12 cellular contexts compared by ENCODE assay signal in genomic region chr4:82515705-82516104, GRCh38. TPM values are rescaled to one million over a fixed set of nuclear protein-coding genes. Genes with fewer than 3 reads are reported as not detected.
A peak's percentile ranks its signal among the peaks of the same experiment; 100 is the strongest.
DNase-seq lines count a peak whose midpoint lies in the region; FAIRE-seq and TF ChIP-seq lines count a peak whose summit lies in the region.
"Had no signal": no experiment of that assay in that cellular context is flagged by ENCODE, and none has a peak within 500 bp of the region (broad histone marks: within the 10 kb centered on the region; RNA-seq: fewer than 3 reads in every experiment).

No MANE protein-coding gene starts in this region.

- intact Hi-C loops in testis (cut with DNase I; ENCODE audit: low total_unique reads), result no loop called here
- intact Hi-C loops in activated T-helper 1 cell treated with anti-CD3 and anti-CD28 coated beads, Interleukin-12 subunit alpha, Interleukin-12 subunit beta, Interleukin-2, Interleukin-4 antibody, amounts not matched to agents 30 ng/mL and 10 ng/mL and 1 ng/mL, durations not matched to agents 14 hours and 24 hours and 36 hours (cut with micrococcal nuclease), result no loop called here
- intact Hi-C loops in activated T-helper 2 cell treated with anti-CD3 and anti-CD28 coated beads, Interferon-gamma antibody, Interleukin-2, Interleukin-4, amounts not matched to agents 10 μg/mL and 5 μg/mL and 100 μg/mL, durations not matched to agents 14 hours and 24 hours and 36 hours (cut with micrococcal nuclease), result no loop called here

- TF ChIP-seq POLR2A in testis (IDR thresholded peaks at IDR 0.05), result no peak

- no peaks in the 10 kb centered on the region for H3K9me3 Mint-ChIP-seq in activated T-helper 1 cell treated with anti-CD3 and anti-CD28 coated beads, Interleukin-12 subunit alpha, Interleukin-12 subunit beta, Interleukin-2, Interleukin-4 antibody, amounts not matched to agents 30 ng/mL and 10 ng/mL and 1 ng/mL, durations not matched to agents 14 hours and 24 hours and 36 hours
- H3K9me3 Mint-ChIP-seq in activated T-helper 2 cell treated with anti-CD3 and anti-CD28 coated beads, Interferon-gamma antibody, Interleukin-2, Interleukin-4, amounts not matched to agents 10 μg/mL and 5 μg/mL and 100 μg/mL, durations not matched to agents 14 hours and 24 hours and 36 hours, result no peaks in the 10 kb centered on the region
- H3K9me3 Mint-ChIP-seq: dendritic cell treated with granulocyte-macrophage colony-stimulating factor and Interleukin-4, amounts not matched to agents 40 ng/mL and 50 ng/mL, for 4 days had no signal

- H3K36me3 ChIP-seq in bronchial epithelial cell (ENCODE audit: control insufficient read depth, insufficient read depth, low read length), result no peaks in the 10 kb centered on the region
- no peaks in the 10 kb centered on the region for H3K36me3 ChIP-seq in testis (ENCODE audit: low read depth, missing control alignments)

- H3K4me1 ChIP-seq in testis, result no peaks in the 10 kb centered on the region

- 55 to 65% methylated on average over 3 of the region's 3 CpGs for WGBS in testis, 2 donors

- H3K27me3 ChIP-seq in bronchial epithelial cell (ENCODE audit: control insufficient read depth, insufficient read depth, low read length) (peaks cover 2% of the 10 kb centered on the region), testis (no peaks in the 10 kb centered on the region)

- H3K27ac ChIP-seq in testis, result peak overlapping the region in 1 of 2 donors; percentile 36
- H3K27ac ChIP-seq: A549 had no signal

- no peaks in the 10 kb centered on the region for H3K4me1 Mint-ChIP-seq in activated T-helper 1 cell treated with anti-CD3 and anti-CD28 coated beads, Interleukin-12 subunit alpha, Interleukin-12 subunit beta, Interleukin-2, Interleukin-4 antibody, amounts not matched to agents 30 ng/mL and 10 ng/mL and 1 ng/mL, durations not matched to agents 14 hours and 24 hours and 36 hours (ENCODE audit: low read depth)
- no peaks in the 10 kb centered on the region for H3K4me1 Mint-ChIP-seq in activated T-helper 2 cell treated with anti-CD3 and anti-CD28 coated beads, Interferon-gamma antibody, Interleukin-2, Interleukin-4, amounts not matched to agents 10 μg/mL and 5 μg/mL and 100 μg/mL, durations not matched to agents 14 hours and 24 hours and 36 hours (ENCODE audit: low read depth)
- H3K4me1 Mint-ChIP-seq: naive thymus-derived CD4-positive, alpha-beta T cell had no signal

- no peak for FAIRE-seq in bronchial epithelial cell (lab: Jason Lieb, UNC)
- FAIRE-seq: A549 had no signal

- peak; percentile 14 to 44 for DNase-seq in NCI-H2081 (lab: John Stamatoyannopoulos, UW)
- no peak for DNase-seq in NCI-H2081 treated with DMSO at 0.1 percent for 48 hours (lab: John Stamatoyannopoulos, UW)
- peak; percentile 30 for DNase-seq in bronchial epithelial cell (ENCODE audit: low read depth)
- DNase-seq in inferior parietal cortex (ENCODE audit: extremely low spot score), result peak; percentile 77
- peak; percentile 39 for DNase-seq in testis
- no peak for DNase-seq in activated T-helper 1 cell treated with anti-CD3 and anti-CD28 coated beads, Interleukin-12 subunit alpha, Interleukin-12 subunit beta, Interleukin-2, Interleukin-4 antibody, amounts not matched to agents 30 ng/mL and 10 ng/mL and 1 ng/mL, durations not matched to agents 14 hours and 24 hours and 36 hours (ENCODE audit: low spot score)
- no peak for DNase-seq in NCI-H187 (lab: John Stamatoyannopoulos, UW)
- DNase-seq in activated T-helper 2 cell treated with anti-CD3 and anti-CD28 coated beads, Interferon-gamma antibody, Interleukin-2, Interleukin-4, amounts not matched to agents 10 μg/mL and 5 μg/mL and 100 μg/mL, durations not matched to agents 14 hours and 24 hours and 36 hours (ENCODE audit: low spot score), result no peak
- DNase-seq: naive thymus-derived CD4-positive, alpha-beta T cell; NCI-H1694 treated with DMSO at 0.1 percent for 48 hours had no signal

- H3K36me3 Mint-ChIP-seq in activated T-helper 1 cell treated with anti-CD3 and anti-CD28 coated beads, Interleukin-12 subunit alpha, Interleukin-12 subunit beta, Interleukin-2, Interleukin-4 antibody, amounts not matched to agents 30 ng/mL and 10 ng/mL and 1 ng/mL, durations not matched to agents 14 hours and 24 hours and 36 hours (ENCODE audit: low read depth), result no peaks in the 10 kb centered on the region
- H3K36me3 Mint-ChIP-seq in activated T-helper 2 cell treated with anti-CD3 and anti-CD28 coated beads, Interferon-gamma antibody, Interleukin-2, Interleukin-4, amounts not matched to agents 10 μg/mL and 5 μg/mL and 100 μg/mL, durations not matched to agents 14 hours and 24 hours and 36 hours (ENCODE audit: low read depth), result no peaks in the 10 kb centered on the region

- H3K4me3 ChIP-seq in bronchial epithelial cell (ENCODE audit: low read depth, low read length), result no peak overlapping the region
- no peak overlapping the region for H3K4me3 ChIP-seq in testis
- H3K4me3 ChIP-seq: A549 had no signal

- TF ChIP-seq CTCF in bronchial epithelial cell (IDR thresholded peaks at IDR 0.05; ENCODE audit: insufficient read depth, low read length, severe bottlenecking), result no peak
- no peak for TF ChIP-seq CTCF in testis (IDR thresholded peaks at IDR 0.05)

- H3K27me3 Mint-ChIP-seq in activated T-helper 1 cell treated with anti-CD3 and anti-CD28 coated beads, Interleukin-12 subunit alpha, Interleukin-12 subunit beta, Interleukin-2, Interleukin-4 antibody, amounts not matched to agents 30 ng/mL and 10 ng/mL and 1 ng/mL, durations not matched to agents 14 hours and 24 hours and 36 hours (ENCODE audit: insufficient read depth), result peaks cover 6% of the 10 kb centered on the region
- H3K27me3 Mint-ChIP-seq in activated T-helper 2 cell treated with anti-CD3 and anti-CD28 coated beads, Interferon-gamma antibody, Interleukin-2, Interleukin-4, amounts not matched to agents 10 μg/mL and 5 μg/mL and 100 μg/mL, durations not matched to agents 14 hours and 24 hours and 36 hours (ENCODE audit: low read depth), result peaks cover 7% of the 10 kb centered on the region
- H3K27me3 Mint-ChIP-seq: dendritic cell treated with granulocyte-macrophage colony-stimulating factor and Interleukin-4, amounts not matched to agents 40 ng/mL and 50 ng/mL, for 4 days had no signal

- no peak overlapping the region for H3K4me3 Mint-ChIP-seq in activated T-helper 1 cell treated with anti-CD3 and anti-CD28 coated beads, Interleukin-12 subunit alpha, Interleukin-12 subunit beta, Interleukin-2, Interleukin-4 antibody, amounts not matched to agents 30 ng/mL and 10 ng/mL and 1 ng/mL, durations not matched to agents 14 hours and 24 hours and 36 hours
- H3K4me3 Mint-ChIP-seq in activated T-helper 2 cell treated with anti-CD3 and anti-CD28 coated beads, Interferon-gamma antibody, Interleukin-2, Interleukin-4, amounts not matched to agents 10 μg/mL and 5 μg/mL and 100 μg/mL, durations not matched to agents 14 hours and 24 hours and 36 hours (ENCODE audit: low read depth), result no peak overlapping the region
- H3K4me3 Mint-ChIP-seq: dendritic cell treated with granulocyte-macrophage colony-stimulating factor and Interleukin-4, amounts not matched to agents 40 ng/mL and 50 ng/mL, for 4 days; naive thymus-derived CD4-positive, alpha-beta T cell had no signal

- H3K9me3 ChIP-seq in testis, result no peaks in the 10 kb centered on the region
- H3K9me3 ChIP-seq: A549 had no signal

- no peak overlapping the region for H3K27ac Mint-ChIP-seq in activated T-helper 1 cell treated with anti-CD3 and anti-CD28 coated beads, Interleukin-12 subunit alpha, Interleukin-12 subunit beta, Interleukin-2, Interleukin-4 antibody, amounts not matched to agents 30 ng/mL and 10 ng/mL and 1 ng/mL, durations not matched to agents 14 hours and 24 hours and 36 hours
- H3K27ac Mint-ChIP-seq in activated T-helper 2 cell treated with anti-CD3 and anti-CD28 coated beads, Interferon-gamma antibody, Interleukin-2, Interleukin-4, amounts not matched to agents 10 μg/mL and 5 μg/mL and 100 μg/mL, durations not matched to agents 14 hours and 24 hours and 36 hours, result no peak overlapping the region
- H3K27ac Mint-ChIP-seq: dendritic cell treated with granulocyte-macrophage colony-stimulating factor and Interleukin-4, amounts not matched to agents 40 ng/mL and 50 ng/mL, for 4 days; naive thymus-derived CD4-positive, alpha-beta T cell had no signal

RNA-seq across cellular contexts. Expression of gene TMEM150C, which starts 46.1 kb away (rescaled TPM):
- total RNA-seq in bronchial epithelial cell, result under 0.01 and 0.13 TPM in 2 replicates
- total RNA-seq in testis, result 10 to 100 TPM in 1 of 2 donors, 1 to 10 TPM in 1; 7.2 to 11.4 TPM
- 7.7 TPM for polyA plus RNA-seq in testis (ENCODE audit: insufficient read depth, low read depth, low replicate concordance)
- total RNA-seq in activated T-helper 1 cell treated with anti-CD3 and anti-CD28 coated beads, Interleukin-12 subunit alpha, Interleukin-12 subunit beta, Interleukin-2, Interleukin-4 antibody, amounts not matched to agents 30 ng/mL and 10 ng/mL and 1 ng/mL, durations not matched to agents 14 hours and 24 hours and 36 hours, result not detected in 2 replicates
- total RNA-seq in activated T-helper 2 cell treated with anti-CD3 and anti-CD28 coated beads, Interferon-gamma antibody, Interleukin-2, Interleukin-4, amounts not matched to agents 10 μg/mL and 5 μg/mL and 100 μg/mL, durations not matched to agents 14 hours and 24 hours and 36 hours, result not detected in 2 replicates
- total RNA-seq: naive thymus-derived CD4-positive, alpha-beta T cell had no signal

Comparison
In these comparisons a context has a peak if more than half of its experiments do, and no peak if none do; other contexts are left out.
1. DNase-seq: peak in NCI-H2081 (2 of 2), bronchial epithelial cell (single experiment), inferior parietal cortex (single experiment) and testis (single experiment); none in NCI-H2081 treated with DMSO at 0.1 percent for 48 hours (single experiment), activated T-helper 1 cell treated with anti-CD3 and anti-CD28 coated beads, Interleukin-12 subunit alpha, Interleukin-12 subunit beta, Interleukin-2, Interleukin-4 antibody, amounts not matched to agents 30 ng/mL and 10 ng/mL and 1 ng/mL, durations not matched to agents 14 hours and 24 hours and 36 hours (single experiment), NCI-H187 (0 of 2) and activated T-helper 2 cell treated with anti-CD3 and anti-CD28 coated beads, Interferon-gamma antibody, Interleukin-2, Interleukin-4, amounts not matched to agents 10 μg/mL and 5 μg/mL and 100 μg/mL, durations not matched to agents 14 hours and 24 hours and 36 hours (single experiment).